Comparison of ENCODE assay signal across 1 cellular context in the genomic region with DNA sequence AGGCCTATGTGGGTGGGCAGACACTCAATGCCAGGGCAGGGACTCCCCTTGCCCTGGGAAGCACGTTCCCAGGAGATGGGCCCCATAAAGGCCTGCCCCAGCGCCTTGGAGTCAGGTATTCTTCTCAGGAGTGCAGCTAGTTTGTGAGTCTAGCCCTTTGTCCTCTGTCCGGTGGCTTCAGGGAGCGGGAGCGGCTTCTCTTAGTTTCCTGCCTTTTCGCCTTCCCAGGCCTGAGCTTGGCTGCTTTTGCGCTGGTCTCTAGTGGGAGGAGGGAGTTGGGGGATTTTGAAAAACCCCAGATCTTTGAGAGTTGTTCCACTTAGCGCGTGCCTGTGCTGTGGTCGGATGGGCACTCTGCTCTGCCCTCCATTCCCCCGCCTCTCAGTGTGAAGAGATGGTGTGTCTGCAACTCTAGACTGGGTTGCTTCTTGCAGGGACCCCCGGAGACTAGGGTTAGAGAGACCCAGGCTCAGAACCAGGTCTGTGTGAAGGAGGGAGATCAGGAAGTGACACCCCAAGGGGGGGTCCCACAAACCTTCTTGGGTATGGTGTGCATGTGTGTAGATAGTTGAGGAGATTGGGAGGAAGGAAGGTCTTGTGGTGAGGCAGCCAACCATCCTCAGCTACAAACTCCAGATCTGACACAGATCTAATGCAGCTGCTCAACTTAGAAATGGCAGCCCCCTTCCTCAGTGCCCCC.
TF ChIP-seq lines count a peak whose summit lies in the region.

No MANE protein-coding gene starts in this region.

TF ChIP-seq in K562, 482 proteins besides CTCF, POLR2A, EP300 and RAD21 (continued from another document):
- TF ChIP-seq, protein P1, sequence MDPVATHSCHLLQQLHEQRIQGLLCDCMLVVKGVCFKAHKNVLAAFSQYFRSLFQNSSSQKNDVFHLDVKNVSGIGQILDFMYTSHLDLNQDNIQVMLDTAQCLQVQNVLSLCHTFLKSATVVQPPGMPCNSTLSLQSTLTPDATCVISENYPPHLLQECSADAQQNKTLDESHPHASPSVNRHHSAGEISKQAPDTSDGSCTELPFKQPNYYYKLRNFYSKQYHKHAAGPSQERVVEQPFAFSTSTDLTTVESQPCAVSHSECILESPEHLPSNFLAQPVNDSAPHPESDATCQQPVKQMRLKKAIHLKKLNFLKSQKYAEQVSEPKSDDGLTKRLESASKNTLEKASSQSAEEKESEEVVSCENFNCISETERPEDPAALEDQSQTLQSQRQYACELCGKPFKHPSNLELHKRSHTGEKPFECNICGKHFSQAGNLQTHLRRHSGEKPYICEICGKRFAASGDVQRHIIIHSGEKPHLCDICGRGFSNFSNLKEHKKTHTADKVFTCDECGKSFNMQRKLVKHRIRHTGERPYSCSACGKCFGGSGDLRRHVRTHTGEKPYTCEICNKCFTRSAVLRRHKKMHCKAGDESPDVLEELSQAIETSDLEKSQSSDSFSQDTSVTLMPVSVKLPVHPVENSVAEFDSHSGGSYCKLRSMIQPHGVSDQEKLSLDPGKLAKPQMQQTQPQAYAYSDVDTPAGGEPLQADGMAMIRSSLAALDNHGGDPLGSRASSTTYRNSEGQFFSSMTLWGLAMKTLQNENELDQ (CRISPR knock-in tag; IDR thresholded peaks at IDR 0.05; ENCODE audit: borderline replicate concordance): no peak
- no peak for TF ChIP-seq ILF3 (IDR thresholded peaks at IDR 0.05; ENCODE audit: borderline replicate concordance)
